Comparison of ENCODE assay signal across 14 cellular contexts in genomic region chr4:108094131-108094530, GRCh38.
DNase-seq lines count a peak whose midpoint lies in the region; ATAC-seq and TF ChIP-seq lines count a peak whose summit lies in the region.
"Had no signal": no experiment of that assay in that cellular context is flagged by ENCODE, and none has a peak within 500 bp of the region (broad histone marks: within the 10 kb centered on the region; RNA-seq: fewer than 3 reads in every experiment).

No MANE protein-coding gene starts in this region.

- H3K36me3 Mint-ChIP-seq in activated CD4-positive, alpha-beta T cell treated with anti-CD3 and anti-CD28 coated beads for 36 hours (ENCODE audit: low read depth), result peaks cover 54% of the 10 kb centered on the region
- H3K36me3 Mint-ChIP-seq in activated CD4-positive, alpha-beta T cell treated with anti-CD3 and anti-CD28 coated beads, Interleukin-2, amount 10 ng/mL, durations not matched to agents 7 days and 5 days (ENCODE audit: low read depth), result peaks cover 71% of the 10 kb centered on the region
- H3K36me3 Mint-ChIP-seq in CD4-positive, CD25-positive, alpha-beta regulatory T cell, result peaks cover 55% of the 10 kb centered on the region
- H3K36me3 Mint-ChIP-seq in T-cell, result peaks cover 45% of the 10 kb centered on the region
- H3K36me3 Mint-ChIP-seq in activated naive CD8-positive, alpha-beta T cell treated with anti-CD3 and anti-CD28 coated beads, Interleukin-2, amount 50 U/mL, for 24 hours (ENCODE audit: low read depth), result peaks cover 11% of the 10 kb centered on the region

- H3K36me3 ChIP-seq in CD4-positive, CD25-positive, alpha-beta regulatory T cell (ENCODE audit: control insufficient read depth, insufficient read depth, low read length), result peaks cover 56% of the 10 kb centered on the region

- no peak for TF ChIP-seq CTCF in GM20000 (IDR thresholded peaks at IDR 0.05; ENCODE audit: extremely low read depth, missing control alignments)

- no peaks in the 10 kb centered on the region for H3K9me3 ChIP-seq in CD4-positive, CD25-positive, alpha-beta regulatory T cell (ENCODE audit: control insufficient read depth in 2 of 2, low read length in 2 of 2)

- H3K27me3 ChIP-seq in CD4-positive, CD25-positive, alpha-beta regulatory T cell (ENCODE audit: control insufficient read depth, insufficient read depth, low read length), result no peaks in the 10 kb centered on the region

- H3K4me3 Mint-ChIP-seq in activated CD4-positive, alpha-beta T cell treated with anti-CD3 and anti-CD28 coated beads for 36 hours, result no peak overlapping the region
- no peak overlapping the region for H3K4me3 Mint-ChIP-seq in activated CD4-positive, alpha-beta T cell treated with anti-CD3 and anti-CD28 coated beads, Interleukin-2, amount 10 ng/mL, durations not matched to agents 7 days and 5 days
- peak overlapping the region in 2 of 4 donors; percentile 9 to 64 for H3K4me3 Mint-ChIP-seq in CD4-positive, CD25-positive, alpha-beta regulatory T cell
- peak overlapping the region in 1 of 3 donors; percentile 57 for H3K4me3 Mint-ChIP-seq in T-cell
- no peak overlapping the region for H3K4me3 Mint-ChIP-seq in activated naive CD8-positive, alpha-beta T cell treated with anti-CD3 and anti-CD28 coated beads, Interleukin-2, amount 50 U/mL, for 24 hours

- CTCF ChIA-PET in activated CD4-positive, alpha-beta T cell treated with anti-CD3 and anti-CD28 coated beads for 36 hours (lab: Charles Lee), result interaction anchor here (0.6 to 2.7 kb wide), 14 partner anchors 11 to 538 kb away, joined by 3 to 13 read pairs (median 3); no protein-coding TSS in a partner anchor
- CTCF ChIA-PET in activated CD4-positive, alpha-beta T cell treated with anti-CD3 and anti-CD28 coated beads, Interleukin-2, amount 10 ng/mL, durations not matched to agents 7 days and 5 days (lab: Charles Lee), result interaction anchor here (0.9 to 1.2 kb wide), 4 partner anchors 13 to 34 kb away, joined by 3 read pairs; no protein-coding TSS in a partner anchor
- CTCF ChIA-PET in T-cell (lab: Charles Lee), result interaction anchor here (0.6 to 1.1 kb wide), 6 partner anchors 7 to 478 kb away, joined by 3 to 5 read pairs (median 3); no protein-coding TSS in a partner anchor

- peak overlapping the region; percentile 81 for H3K27ac Mint-ChIP-seq in activated CD4-positive, alpha-beta T cell treated with anti-CD3 and anti-CD28 coated beads for 36 hours
- no peak overlapping the region for H3K27ac Mint-ChIP-seq in activated CD4-positive, alpha-beta T cell treated with anti-CD3 and anti-CD28 coated beads, Interleukin-2, amount 10 ng/mL, durations not matched to agents 7 days and 5 days
- peak overlapping the region in 2 of 3 donors; percentile 71 to 95 for H3K27ac Mint-ChIP-seq in CD4-positive, CD25-positive, alpha-beta regulatory T cell
- H3K27ac Mint-ChIP-seq in T-cell, result peak overlapping the region; percentile 66 to 83
- peak overlapping the region; percentile 93 for H3K27ac Mint-ChIP-seq in activated naive CD8-positive, alpha-beta T cell treated with anti-CD3 and anti-CD28 coated beads, Interleukin-2, amount 50 U/mL, for 24 hours

- no peaks in the 10 kb centered on the region for H3K9me3 Mint-ChIP-seq in activated CD4-positive, alpha-beta T cell treated with anti-CD3 and anti-CD28 coated beads for 36 hours (ENCODE audit: low read depth)
- H3K9me3 Mint-ChIP-seq in activated CD4-positive, alpha-beta T cell treated with anti-CD3 and anti-CD28 coated beads, Interleukin-2, amount 10 ng/mL, durations not matched to agents 7 days and 5 days, result no peaks in the 10 kb centered on the region
- H3K9me3 Mint-ChIP-seq in CD4-positive, CD25-positive, alpha-beta regulatory T cell, result peaks cover 0 to 2% (median 0%) of the 10 kb centered on the region in 7 donors
- H3K9me3 Mint-ChIP-seq in T-cell, result no peaks in the 10 kb centered on the region
- H3K9me3 Mint-ChIP-seq in activated naive CD8-positive, alpha-beta T cell treated with anti-CD3 and anti-CD28 coated beads, Interleukin-2, amount 50 U/mL, for 24 hours, result no peaks in the 10 kb centered on the region

- no peaks in the 10 kb centered on the region for H3K27me3 Mint-ChIP-seq in activated CD4-positive, alpha-beta T cell treated with anti-CD3 and anti-CD28 coated beads for 36 hours
- no peaks in the 10 kb centered on the region for H3K27me3 Mint-ChIP-seq in activated CD4-positive, alpha-beta T cell treated with anti-CD3 and anti-CD28 coated beads, Interleukin-2, amount 10 ng/mL, durations not matched to agents 7 days and 5 days
- peaks cover 4% of the 10 kb centered on the region for H3K27me3 Mint-ChIP-seq in CD4-positive, CD25-positive, alpha-beta regulatory T cell
- no peaks in the 10 kb centered on the region for H3K27me3 Mint-ChIP-seq in T-cell
- no peaks in the 10 kb centered on the region for H3K27me3 Mint-ChIP-seq in activated naive CD8-positive, alpha-beta T cell treated with anti-CD3 and anti-CD28 coated beads, Interleukin-2, amount 50 U/mL, for 24 hours

- H3K27ac ChIP-seq in CD4-positive, CD25-positive, alpha-beta regulatory T cell (ENCODE audit: insufficient read depth, low read length, poor library complexity, severe bottlenecking), result peak overlapping the region; percentile 47
- H3K27ac ChIP-seq: C4-2B had no signal

- DNase-seq in activated CD4-positive, alpha-beta T cell treated with anti-CD3 and anti-CD28 coated beads for 36 hours, result no peak
- no peak for DNase-seq in activated CD4-positive, alpha-beta T cell treated with anti-CD3 and anti-CD28 coated beads, Interleukin-2, amount 10 ng/mL, durations not matched to agents 7 days and 5 days
- DNase-seq in CD4-positive, CD25-positive, alpha-beta regulatory T cell, result no peak
- DNase-seq in T-cell (no peak), GM20000 (ENCODE audit: low spot score) (no peak), SKM-1 (lab: John Stamatoyannopoulos, UW; ENCODE audit: unreplicated experiment) (no peak)
- DNase-seq in activated naive CD8-positive, alpha-beta T cell treated with anti-CD3 and anti-CD28 coated beads, Interleukin-2, amount 50 U/mL, for 24 hours, result no peak
- DNase-seq: DMS53, HCEC 1CT, IMR-90, NCI-H1930, NCI-H524 had no signal

- ATAC-seq in activated CD4-positive, alpha-beta T cell treated with anti-CD3 and anti-CD28 coated beads for 36 hours, result no peak
- ATAC-seq in CD4-positive, CD25-positive, alpha-beta regulatory T cell (ENCODE audit: low read depth in 2 of 2), result no peak
- ATAC-seq in T-cell (replicated peaks in 1 of 4) (no peak), HG03139 (IDR thresholded peaks at IDR 0.05; ENCODE audit: unreplicated experiment) (no peak)
- no peak for ATAC-seq in activated naive CD8-positive, alpha-beta T cell treated with anti-CD3 and anti-CD28 coated beads, Interleukin-2, amount 50 U/mL, for 24 hours

- intact Hi-C loops in activated CD4-positive, alpha-beta T cell treated with anti-CD3 and anti-CD28 coated beads for 36 hours (cut with DNase I, micrococcal nuclease), result no loop called here

- H3K4me1 Mint-ChIP-seq in activated CD4-positive, alpha-beta T cell treated with anti-CD3 and anti-CD28 coated beads for 36 hours, result peaks cover 87% of the 10 kb centered on the region
- H3K4me1 Mint-ChIP-seq in activated CD4-positive, alpha-beta T cell treated with anti-CD3 and anti-CD28 coated beads, Interleukin-2, amount 10 ng/mL, durations not matched to agents 7 days and 5 days, result peaks cover 79% of the 10 kb centered on the region
- H3K4me1 Mint-ChIP-seq in CD4-positive, CD25-positive, alpha-beta regulatory T cell, result peaks cover 47 to 90% (median 80%) of the 10 kb centered on the region in 4 donors
- peaks cover 88 to 94% (median 88%) of the 10 kb centered on the region in 3 donors for H3K4me1 Mint-ChIP-seq in T-cell
- H3K4me1 Mint-ChIP-seq in activated naive CD8-positive, alpha-beta T cell treated with anti-CD3 and anti-CD28 coated beads, Interleukin-2, amount 50 U/mL, for 24 hours, result peaks cover 85% of the 10 kb centered on the region

- H3K4me1 ChIP-seq in CD4-positive, CD25-positive, alpha-beta regulatory T cell (ENCODE audit: control insufficient read depth, insufficient read depth, low read length, poor library complexity, severe bottlenecking), result peaks cover 71% of the 10 kb centered on the region

- POLR2A ChIA-PET in activated CD4-positive, alpha-beta T cell treated with anti-CD3 and anti-CD28 coated beads for 36 hours (lab: Charles Lee), result interaction anchor here (0.6 kb wide), 1 partner anchor 69 kb away, joined by 11 read pairs; no protein-coding TSS in a partner anchor
- POLR2A ChIA-PET in activated CD4-positive, alpha-beta T cell treated with anti-CD3 and anti-CD28 coated beads, Interleukin-2, amount 10 ng/mL, durations not matched to agents 7 days and 5 days (lab: Charles Lee), result interaction anchor here (0.6 kb wide), 1 partner anchor 74 kb away, joined by 3 read pairs; no protein-coding TSS in a partner anchor
- POLR2A ChIA-PET in T-cell (lab: Charles Lee), result interaction anchor here (0.9 to 1.0 kb wide), 2 partner anchors 19 to 48 kb away, joined by 3 read pairs; no protein-coding TSS in a partner anchor

- H3K4me3 ChIP-seq in CD4-positive, CD25-positive, alpha-beta regulatory T cell (ENCODE audit: low read depth, low read length), result peak overlapping the region; percentile 72
